ENCODE assay signal across 10 cellular contexts in the genomic region with DNA sequence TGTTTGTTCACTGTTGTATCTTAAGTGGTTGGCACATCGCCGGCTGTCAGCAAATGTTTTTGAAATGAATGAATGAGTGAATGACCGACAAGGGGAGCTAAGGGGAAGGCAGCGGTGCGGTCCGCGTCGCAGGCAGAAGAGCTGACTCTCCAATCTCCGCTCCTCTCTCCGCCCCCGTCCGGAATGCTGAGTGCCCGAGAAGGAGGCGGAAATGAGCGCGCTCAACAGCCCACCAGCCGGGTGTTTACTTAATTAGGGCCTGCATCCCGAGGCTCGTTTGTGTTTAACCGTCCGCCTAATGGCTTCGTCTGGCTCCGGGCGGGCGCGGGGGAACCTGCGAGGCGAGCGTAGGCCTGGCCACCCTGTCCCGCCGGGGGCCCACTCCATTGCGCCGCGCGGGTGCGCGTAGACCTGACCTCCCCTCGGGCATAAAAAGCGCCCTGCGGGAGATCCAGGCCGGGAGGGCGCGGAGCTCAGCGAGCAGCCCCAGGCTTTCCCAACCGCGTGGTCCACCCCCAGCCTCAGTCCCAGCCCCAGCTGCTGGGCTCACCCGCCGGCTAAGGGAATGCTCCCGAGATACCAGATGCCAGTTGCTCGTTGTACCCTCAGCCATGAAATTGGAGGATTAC. TPM values are rescaled to one million over a fixed set of nuclear protein-coding genes. Genes with fewer than 3 reads are reported as not detected.
DNase-seq lines count a peak whose midpoint lies in the region; ATAC-seq and TF ChIP-seq lines count a peak whose summit lies in the region.
"Had no signal": no experiment of that assay in that cellular context is flagged by ENCODE, and none has a peak within 500 bp of the region (broad histone marks: within the 10 kb centered on the region; RNA-seq: fewer than 3 reads in every experiment).

No MANE protein-coding gene starts in this region.

- WGBS in heart left ventricle, 4 donors = 2 to 3% (median 2%) methylated on average over 34 to 50 of the region's 50 CpGs

- intact Hi-C loops in heart left ventricle (cut with DNase I) (no loop called here), Right ventricle myocardium superior (cut with DNase I) (no loop called here)

- H3K36me3 ChIP-seq in heart left ventricle (no peaks in the 10 kb centered on the region), kidney epithelial cell (ENCODE audit: control insufficient read depth, insufficient read depth, low read length) (no peaks in the 10 kb centered on the region), MG63 (no peaks in the 10 kb centered on the region)

- no peak overlapping the region for H3K4me3 Mint-ChIP-seq in activated CD8-positive, alpha-beta T cell treated with anti-CD3 and anti-CD28 coated beads, Interleukin-2, amount 10 ng/mL, durations not matched to agents 7 days and 5 days

- H3K4me3 ChIP-seq in heart left ventricle (peak overlapping the region in 8 of 12 donors; percentile 2 to 29 (median 18)), kidney epithelial cell (ENCODE audit: low read depth, low read length) (peak overlapping the region; percentile 6), MG63 (no peak overlapping the region)

- no peak overlapping the region for H3K27ac Mint-ChIP-seq in activated CD8-positive, alpha-beta T cell treated with anti-CD3 and anti-CD28 coated beads, Interleukin-2, amount 10 ng/mL, durations not matched to agents 7 days and 5 days

- H3K27me3 ChIP-seq in heart left ventricle = peaks cover 21 to 64% (median 57%) of the 10 kb centered on the region in 9 donors
- peaks cover 10% of the 10 kb centered on the region for H3K27me3 ChIP-seq in kidney epithelial cell (ENCODE audit: control insufficient read depth, insufficient read depth, low read length)
- H3K27me3 ChIP-seq in MG63 = no peaks in the 10 kb centered on the region
- H3K27me3 ChIP-seq: foreskin keratinocyte had no signal

- CTCF ChIA-PET in activated CD8-positive, alpha-beta T cell treated with anti-CD3 and anti-CD28 coated beads, Interleukin-2, amount 10 ng/mL, durations not matched to agents 7 days and 5 days (lab: Charles Lee) = no interaction called here

- H3K27ac ChIP-seq in heart left ventricle = no peak overlapping the region
- H3K27ac ChIP-seq: foreskin keratinocyte had no signal

- H3K4me1 ChIP-seq in heart left ventricle = peaks cover 0 to 27% (median 10%) of the 10 kb centered on the region in 12 donors

- POLR2A ChIA-PET in activated CD8-positive, alpha-beta T cell treated with anti-CD3 and anti-CD28 coated beads, Interleukin-2, amount 10 ng/mL, durations not matched to agents 7 days and 5 days (lab: Charles Lee) = interaction anchor here (0.6 kb wide), 1 partner anchor 26 kb away, joined by 3 read pairs; no protein-coding TSS in a partner anchor

- no peaks in the 10 kb centered on the region for H3K9me3 ChIP-seq in heart left ventricle
- no peaks in the 10 kb centered on the region for H3K9me3 ChIP-seq in MG63

- no peak for TF ChIP-seq POLR2A in heart left ventricle (IDR thresholded peaks at IDR 0.05)

- H3K9me3 Mint-ChIP-seq in activated CD8-positive, alpha-beta T cell treated with anti-CD3 and anti-CD28 coated beads, Interleukin-2, amount 10 ng/mL, durations not matched to agents 7 days and 5 days (ENCODE audit: insufficient read depth) = no peaks in the 10 kb centered on the region

- H3K36me3 Mint-ChIP-seq in activated CD8-positive, alpha-beta T cell treated with anti-CD3 and anti-CD28 coated beads, Interleukin-2, amount 10 ng/mL, durations not matched to agents 7 days and 5 days (ENCODE audit: low read depth) = no peaks in the 10 kb centered on the region

- ATAC-seq in heart left ventricle (no peak), Right ventricle myocardium superior (ENCODE audit: poor library complexity) (no peak), HG03342 (IDR thresholded peaks at IDR 0.05; ENCODE audit: unreplicated experiment) (no peak)
- peak; percentile 17 for ATAC-seq in activated CD8-positive, alpha-beta T cell treated with anti-CD3 and anti-CD28 coated beads, Interleukin-2, amount 10 ng/mL, durations not matched to agents 7 days and 5 days
- ATAC-seq: foreskin keratinocyte had no signal

- peaks cover 54% of the 10 kb centered on the region for H3K27me3 Mint-ChIP-seq in activated CD8-positive, alpha-beta T cell treated with anti-CD3 and anti-CD28 coated beads, Interleukin-2, amount 10 ng/mL, durations not matched to agents 7 days and 5 days (ENCODE audit: low read depth)

- no peak for TF ChIP-seq CTCF in heart left ventricle (IDR thresholded peaks at IDR 0.05)
- TF ChIP-seq CTCF in kidney epithelial cell (IDR thresholded peaks at IDR 0.05; ENCODE audit: insufficient read depth, low read length, poor library complexity, severe bottlenecking) = no peak

- DNase-seq in heart left ventricle (no peak), Right ventricle myocardium superior (no peak), kidney epithelial cell (ENCODE audit: low read depth) (no peak), ureter (ENCODE audit: low spot score) (peak; percentile 47), MG63 (no peak)
- no peak for DNase-seq in activated CD8-positive, alpha-beta T cell treated with anti-CD3 and anti-CD28 coated beads, Interleukin-2, amount 10 ng/mL, durations not matched to agents 7 days and 5 days
- DNase-seq in activated effector memory CD4-positive, alpha-beta T cell treated with anti-CD3 and anti-CD28 coated beads, Interleukin-2, amount 50 U/mL, for 16 hours = no peak
- DNase-seq: activated T-cell treated with anti-CD3 and anti-CD28 coated beads, Interleukin-2, amount 50 U/mL, for 1 hour; foreskin keratinocyte had no signal

- H3K4me1 Mint-ChIP-seq in activated CD8-positive, alpha-beta T cell treated with anti-CD3 and anti-CD28 coated beads, Interleukin-2, amount 10 ng/mL, durations not matched to agents 7 days and 5 days (ENCODE audit: low read depth) = peaks cover 6% of the 10 kb centered on the region

RNA-seq across cellular contexts. Expression of a gene that starts 2.6 kb away (rescaled TPM):
- total RNA-seq in heart left ventricle (1 to 10 TPM in 1 of 9 donors, not detected in 8; 3.8 TPM), Right ventricle myocardium superior (not detected), kidney epithelial cell (173 and 201 TPM in 2 replicates), ureter (17.4 TPM)
- polyA plus RNA-seq in heart left ventricle = under 1 TPM in 1 of 2 donors, not detected in 1; 0.01 TPM
- total RNA-seq in activated CD8-positive, alpha-beta T cell treated with anti-CD3 and anti-CD28 coated beads, Interleukin-2, amount 10 ng/mL, durations not matched to agents 7 days and 5 days = not detected
- total RNA-seq in MG63 (2014; rRNA removed; shearing (Covaris generic); ENCODE audit: low replicate concordance) = not detected in 2 replicates
